Comparison of ENCODE assay signal across 25 cellular contexts in genomic region chr19:55618426-55618825, GRCh38. TPM values are rescaled to one million over a fixed set of nuclear protein-coding genes. Genes with fewer than 3 reads are reported as not detected.
DNase-seq lines count a peak whose midpoint lies in the region; ATAC-seq and TF ChIP-seq lines count a peak whose summit lies in the region.
"Had no signal": no experiment of that assay in that cellular context is flagged by ENCODE, and none has a peak within 500 bp of the region (broad histone marks: within the 10 kb centered on the region; RNA-seq: fewer than 3 reads in every experiment).

No MANE protein-coding gene starts in this region.

- H3K27ac Mint-ChIP-seq in GM23338 (no peak overlapping the region), neural crest cell (ENCODE audit: unreplicated experiment) (peak overlapping the region; percentile 4), type B pancreatic cell (no peak overlapping the region)
- peak overlapping the region; percentile 6 for H3K27ac Mint-ChIP-seq in dendritic cell treated with granulocyte-macrophage colony-stimulating factor and Interleukin-4, amounts not matched to agents 40 ng/mL and 50 ng/mL, for 4 days
- H3K27ac Mint-ChIP-seq in activated T-cell treated with anti-CD3 and anti-CD28 coated beads, Interleukin-2, amount 50 U/mL, for 72 hours: no peak overlapping the region
- H3K27ac Mint-ChIP-seq: activated naive CD8-positive, alpha-beta T cell treated with anti-CD3 and anti-CD28 coated beads, Interleukin-2, amount 10 ng/mL, durations not matched to agents 7 days and 5 days; endodermal cell had no signal

- H4K20me1 ChIP-seq in GM23338 (replicated peaks; ENCODE audit: insufficient read depth): peaks cover 1% of the 10 kb centered on the region

- H2AFZ ChIP-seq in GM23338: no peak overlapping the region

- H3K27me3 Mint-ChIP-seq in GM23338 (ENCODE audit: insufficient read depth, low read depth, poor library complexity): peaks cover 17% of the 10 kb centered on the region
- H3K27me3 Mint-ChIP-seq in dendritic cell treated with granulocyte-macrophage colony-stimulating factor and Interleukin-4, amounts not matched to agents 40 ng/mL and 50 ng/mL, for 4 days: no peaks in the 10 kb centered on the region
- H3K27me3 Mint-ChIP-seq in neural crest cell (ENCODE audit: low read depth): no peaks in the 10 kb centered on the region
- H3K27me3 Mint-ChIP-seq in type B pancreatic cell: no peaks in the 10 kb centered on the region
- H3K27me3 Mint-ChIP-seq in activated T-cell treated with anti-CD3 and anti-CD28 coated beads, Interleukin-2, amount 50 U/mL, for 72 hours (ENCODE audit: low read depth): no peaks in the 10 kb centered on the region
- H3K27me3 Mint-ChIP-seq: activated naive CD8-positive, alpha-beta T cell treated with anti-CD3 and anti-CD28 coated beads, Interleukin-2, amount 10 ng/mL, durations not matched to agents 7 days and 5 days; stimulated activated naive CD8-positive, alpha-beta T cell treated with anti-CD3 and anti-CD28 coated beads, Interleukin-15, amount 100 ng/mL, for 72 hours had no signal

- no peaks in the 10 kb centered on the region for H3K4me1 ChIP-seq in GM23338 (ENCODE audit: insufficient read depth)

- H3K27ac ChIP-seq in 22Rv1 (peak overlapping the region; percentile 33), GM23338 (ENCODE audit: low read depth) (no peak overlapping the region)
- H3K27ac ChIP-seq: BLaER1, VCaP had no signal

- H3K27me3 ChIP-seq in GM23338 (ENCODE audit: insufficient read depth): no peaks in the 10 kb centered on the region
- H3K27me3 ChIP-seq: BLaER1 had no signal

- peaks cover 2% of the 10 kb centered on the region; the same call in 1 of the 2 replicates for H3F3A ChIP-seq in GM23338 (replicated peaks; ENCODE audit: low read depth)

- peaks cover 3% of the 10 kb centered on the region for H3K79me2 ChIP-seq in GM23338 (replicated peaks; ENCODE audit: insufficient read depth)

- H3K36me3 Mint-ChIP-seq in GM23338 (ENCODE audit: low read depth) (peaks cover 45% of the 10 kb centered on the region), neural crest cell (ENCODE audit: low read depth) (peaks cover 13% of the 10 kb centered on the region), type B pancreatic cell (peaks cover 8% of the 10 kb centered on the region)
- H3K36me3 Mint-ChIP-seq in dendritic cell treated with granulocyte-macrophage colony-stimulating factor and Interleukin-4, amounts not matched to agents 40 ng/mL and 50 ng/mL, for 4 days (ENCODE audit: low read depth): peaks cover 79% of the 10 kb centered on the region
- peaks cover 0 to 16% of the 10 kb centered on the region in 2 donors for H3K36me3 Mint-ChIP-seq in activated T-cell treated with anti-CD3 and anti-CD28 coated beads, Interleukin-2, amount 50 U/mL, for 72 hours (ENCODE audit: insufficient read depth in 2 of 2)

- intact Hi-C loops in dendritic cell treated with granulocyte-macrophage colony-stimulating factor and Interleukin-4, amounts not matched to agents 40 ng/mL and 50 ng/mL, for 4 days (cut with micrococcal nuclease): no loop called here

- H3K36me3 ChIP-seq in GM23338 (ENCODE audit: insufficient read depth): no peaks in the 10 kb centered on the region

- H3K4me3 Mint-ChIP-seq in GM23338 (0 out of 3 replicates have a peak overlapping the region, but pooled peaks have one; percentile 27), neural crest cell (no peak overlapping the region), type B pancreatic cell (no peak overlapping the region)
- H3K4me3 Mint-ChIP-seq in dendritic cell treated with granulocyte-macrophage colony-stimulating factor and Interleukin-4, amounts not matched to agents 40 ng/mL and 50 ng/mL, for 4 days: no peak overlapping the region
- no peak overlapping the region for H3K4me3 Mint-ChIP-seq in activated T-cell treated with anti-CD3 and anti-CD28 coated beads, Interleukin-2, amount 50 U/mL, for 72 hours
- H3K4me3 Mint-ChIP-seq: activated naive CD8-positive, alpha-beta T cell treated with anti-CD3 and anti-CD28 coated beads, Interleukin-2, amount 10 ng/mL, durations not matched to agents 7 days and 5 days; endodermal cell; stimulated activated naive CD8-positive, alpha-beta T cell treated with anti-CD3 and anti-CD28 coated beads, Interleukin-15, amount 100 ng/mL, for 72 hours had no signal

- DNase-seq in GM23338 (ENCODE audit: low spot score) (peak; percentile 0), neural crest cell (ENCODE audit: low read depth, low spot score) (no peak), type B pancreatic cell (ENCODE audit: extremely low spot score, unreplicated experiment) (no peak), cerebellar nuclear complex (lab: John Stamatoyannopoulos, UW) (no peak)
- no peak for DNase-seq in activated T-cell treated with anti-CD3 and anti-CD28 coated beads, Interleukin-2, amount 50 U/mL, for 72 hours
- DNase-seq: activated CD4-positive, alpha-beta T cell treated with anti-CD3 and anti-CD28 coated beads for 4 hours; activated effector memory CD4-positive, alpha-beta T cell treated with anti-CD3 and anti-CD28 coated beads, Interleukin-2, amount 50 U/mL, for 16 hours; activated naive CD8-positive, alpha-beta T cell treated with anti-CD3 and anti-CD28 coated beads, Interleukin-2, amount 10 ng/mL, durations not matched to agents 7 days and 5 days; caudate nucleus; endodermal cell; head of caudate nucleus; NCI-H1048; NCI-H510A; SIG-M5; stimulated activated CD8-positive, alpha-beta memory T cell treated with anti-CD3 and anti-CD28 coated beads, Interleukin-4, amount 100 ng/mL, for 48 hours; stimulated activated naive CD8-positive, alpha-beta T cell treated with anti-CD3 and anti-CD28 coated beads, Interleukin-15, amount 100 ng/mL, for 72 hours; SW 1271; T1000 had no signal

- H3K4me1 Mint-ChIP-seq in GM23338 (peaks cover 5% of the 10 kb centered on the region; the same call in 1 of the 3 replicates), neural crest cell (peaks cover 8% of the 10 kb centered on the region), type B pancreatic cell (ENCODE audit: unreplicated experiment) (peaks cover 1% of the 10 kb centered on the region)
- H3K4me1 Mint-ChIP-seq in dendritic cell treated with granulocyte-macrophage colony-stimulating factor and Interleukin-4, amounts not matched to agents 40 ng/mL and 50 ng/mL, for 4 days (ENCODE audit: low read depth): peaks cover 56% of the 10 kb centered on the region
- H3K4me1 Mint-ChIP-seq in activated T-cell treated with anti-CD3 and anti-CD28 coated beads, Interleukin-2, amount 50 U/mL, for 72 hours (ENCODE audit: low read depth): peaks cover 22% of the 10 kb centered on the region
- H3K4me1 Mint-ChIP-seq: endodermal cell had no signal

- TF ChIP-seq CTCF in 22Rv1 (IDR thresholded peaks at IDR 0.05) (no peak), GM23338 (conservative IDR thresholded peaks at IDR 0.05; ENCODE audit: low read depth in 2 of 2) (no peak), neural crest cell (conservative IDR thresholded peaks at IDR 0.05) (no peak), type B pancreatic cell (conservative IDR thresholded peaks at IDR 0.05) (no peak)

- H3K4me3 ChIP-seq in GM23338: no peak overlapping the region
- H3K4me3 ChIP-seq: BLaER1, lung had no signal

- ATAC-seq in GM23338: no peak
- ATAC-seq in HG03521 (IDR thresholded peaks at IDR 0.05; ENCODE audit: unreplicated experiment): no peak
- ATAC-seq in activated T-cell treated with anti-CD3 and anti-CD28 coated beads, Interleukin-2, amount 50 U/mL, for 72 hours (replicated peaks in 1 of 2): no peak
- ATAC-seq: sciatic nerve; stimulated activated naive CD8-positive, alpha-beta T cell treated with anti-CD3 and anti-CD28 coated beads, Interleukin-15, amount 100 ng/mL, for 72 hours had no signal

- H3K4me2 ChIP-seq in GM23338: no peak overlapping the region
- H3K4me2 ChIP-seq: BLaER1 had no signal

- H3K9me3 Mint-ChIP-seq in GM23338 (peaks cover 5% of the 10 kb centered on the region), neural crest cell (no peaks in the 10 kb centered on the region), type B pancreatic cell (no peaks in the 10 kb centered on the region)
- no peaks in the 10 kb centered on the region for H3K9me3 Mint-ChIP-seq in dendritic cell treated with granulocyte-macrophage colony-stimulating factor and Interleukin-4, amounts not matched to agents 40 ng/mL and 50 ng/mL, for 4 days
- no peaks in the 10 kb centered on the region for H3K9me3 Mint-ChIP-seq in activated T-cell treated with anti-CD3 and anti-CD28 coated beads, Interleukin-2, amount 50 U/mL, for 72 hours
- H3K9me3 Mint-ChIP-seq: activated naive CD8-positive, alpha-beta T cell treated with anti-CD3 and anti-CD28 coated beads, Interleukin-2, amount 10 ng/mL, durations not matched to agents 7 days and 5 days; endodermal cell; stimulated activated naive CD8-positive, alpha-beta T cell treated with anti-CD3 and anti-CD28 coated beads, Interleukin-15, amount 100 ng/mL, for 72 hours had no signal

- H3K9me2 ChIP-seq in GM23338 (ENCODE audit: insufficient read depth): no peaks in the 10 kb centered on the region

RNA-seq across cellular contexts. Expression of gene ZNF784, which starts 5.9 kb away (rescaled TPM):
- 5.6 and 6.7 TPM in 2 replicates for total RNA-seq in GM23338 (2014; rRNA removed; shearing (Covaris generic))
- 1.5 and 1.6 TPM in 2 replicates for polyA plus RNA-seq in GM23338 (2016; fragmentation: Nextera tagmentation; extraction: Ambion mirVana)
- total RNA-seq in neural crest cell (11.0 and 12.4 TPM in 2 replicates), type B pancreatic cell (ENCODE audit: low replicate concordance) (9.4 and 9.6 TPM in 2 replicates)
- total RNA-seq in activated T-cell treated with anti-CD3 and anti-CD28 coated beads, Interleukin-2, amount 50 U/mL, for 72 hours: 1 to 10 TPM; 4.3 to 6.9 TPM

RNA-seq across cellular contexts. Expression of gene ZNF865, which starts 13.0 kb away (rescaled TPM):
- 10.3 and 12.1 TPM in 2 replicates for total RNA-seq in GM23338 (2014; rRNA removed; shearing (Covaris generic))
- 2.2 and 2.4 TPM in 2 replicates for polyA plus RNA-seq in GM23338 (2016; fragmentation: Nextera tagmentation; extraction: Ambion mirVana)
- total RNA-seq in neural crest cell (20.3 TPM in 2 replicates), type B pancreatic cell (ENCODE audit: low replicate concordance) (14.6 and 16.2 TPM in 2 replicates)
- 10 to 100 TPM; 12.9 to 13.2 TPM for total RNA-seq in activated T-cell treated with anti-CD3 and anti-CD28 coated beads, Interleukin-2, amount 50 U/mL, for 72 hours

RNA-seq across cellular contexts. Expression of gene ZNF524, which starts 18.3 kb away (rescaled TPM):
- 8.3 and 16.5 TPM in 2 replicates for total RNA-seq in GM23338 (2014; rRNA removed; shearing (Covaris generic))
- 5.7 and 6.0 TPM in 2 replicates for polyA plus RNA-seq in GM23338 (2016; fragmentation: Nextera tagmentation; extraction: Ambion mirVana)
- 6.1 and 6.7 TPM in 2 replicates for total RNA-seq in neural crest cell
- total RNA-seq in type B pancreatic cell (ENCODE audit: low replicate concordance): 13.6 and 23.9 TPM in 2 replicates
- total RNA-seq in activated T-cell treated with anti-CD3 and anti-CD28 coated beads, Interleukin-2, amount 50 U/mL, for 72 hours: 10 to 100 TPM; 26.2 to 32.3 TPM

RNA-seq across cellular contexts. Expression of gene FIZ1, which starts 19.1 kb away (rescaled TPM):
- total RNA-seq in GM23338 (2014; rRNA removed; shearing (Covaris generic)): 10.1 and 12.6 TPM in 2 replicates
- polyA plus RNA-seq in GM23338 (2016; fragmentation: Nextera tagmentation; extraction: Ambion mirVana): 5.3 and 5.4 TPM in 2 replicates
- total RNA-seq in neural crest cell (31.6 and 31.8 TPM in 2 replicates), type B pancreatic cell (ENCODE audit: low replicate concordance) (18.4 and 22.4 TPM in 2 replicates)
- 10 to 100 TPM; 16.2 to 17.3 TPM for total RNA-seq in activated T-cell treated with anti-CD3 and anti-CD28 coated beads, Interleukin-2, amount 50 U/mL, for 72 hours

RNA-seq across cellular contexts. Expression of gene ZNF580, which starts 22.4 kb away (rescaled TPM):
- 10.9 and 18.7 TPM in 2 replicates for total RNA-seq in GM23338 (2014; rRNA removed; shearing (Covaris generic))
- polyA plus RNA-seq in GM23338 (2016; fragmentation: Nextera tagmentation; extraction: Ambion mirVana): 23.6 and 23.9 TPM in 2 replicates
- total RNA-seq in neural crest cell: 39.1 and 41.8 TPM in 2 replicates
- 28.5 and 37.4 TPM in 2 replicates for total RNA-seq in type B pancreatic cell (ENCODE audit: low replicate concordance)
- 10 to 100 TPM; 46.1 to 47.8 TPM for total RNA-seq in activated T-cell treated with anti-CD3 and anti-CD28 coated beads, Interleukin-2, amount 50 U/mL, for 72 hours

Comparison
In these comparisons a context has a peak if more than half of its experiments do, and no peak if none do; other contexts are left out.
1. H3K27ac Mint-ChIP-seq: peak in dendritic cell treated with granulocyte-macrophage colony-stimulating factor and Interleukin-4, amounts not matched to agents 40 ng/mL and 50 ng/mL, for 4 days (single experiment) and neural crest cell (single experiment); none in GM23338 (single experiment), type B pancreatic cell (single experiment) and activated T-cell treated with anti-CD3 and anti-CD28 coated beads, Interleukin-2, amount 50 U/mL, for 72 hours (single experiment).